Comparison of ENCODE assay signal across 1 cellular context in genomic region chrX:7926914-7927258, GRCh38.
TF ChIP-seq lines count a peak whose summit lies in the region.

No MANE protein-coding gene starts in this region.

TF ChIP-seq in IMR-90, 13 proteins besides CTCF, POLR2A, EP300 and RAD21 (continued from another document):
- TF ChIP-seq USF2 (IDR thresholded peaks at IDR 0.05; ENCODE audit: low read depth, low read length) (no peak), RFX5 (IDR thresholded peaks at IDR 0.05; ENCODE audit: low read depth, low read length) (no peak)
